In genomic region chr11:86246293-86246675, GRCh38 we compare ENCODE assay signal across 9 cellular contexts. TPM values are rescaled to one million over a fixed set of nuclear protein-coding genes. Genes with fewer than 3 reads are reported as not detected.
DNase-seq lines count a peak whose midpoint lies in the region; ATAC-seq, FAIRE-seq and TF ChIP-seq lines count a peak whose summit lies in the region.
"Had no signal": no experiment of that assay in that cellular context is flagged by ENCODE, and none has a peak within 500 bp of the region (broad histone marks: within the 10 kb centered on the region; RNA-seq: fewer than 3 reads in every experiment).

No MANE protein-coding gene starts in this region.

- H3K4me3 Mint-ChIP-seq in natural killer cell: no peak overlapping the region
- H3K4me3 Mint-ChIP-seq in activated T-helper 1 cell treated with anti-CD3 and anti-CD28 coated beads, Interleukin-12 subunit alpha, Interleukin-12 subunit beta, Interleukin-2, Interleukin-4 antibody, amounts not matched to agents 30 ng/mL and 10 ng/mL and 1 ng/mL, durations not matched to agents 14 hours and 24 hours and 36 hours: no peak overlapping the region
- H3K4me3 Mint-ChIP-seq: activated naive CD4-positive, alpha-beta T cell treated with anti-CD3 and anti-CD28 coated beads for 36 hours had no signal

- H3K36me3 ChIP-seq in HAP-1 (replicated peaks): no peaks in the 10 kb centered on the region
- peaks cover 11% of the 10 kb centered on the region for H3K36me3 ChIP-seq in WERI-Rb-1
- no peaks in the 10 kb centered on the region for H3K36me3 ChIP-seq in keratinocyte (ENCODE audit: control insufficient read depth in 2 of 2, extremely low read depth in 1 of 2, insufficient read depth in 2 of 2, low read length in 2 of 2)
- no peaks in the 10 kb centered on the region for H3K36me3 ChIP-seq in stomach smooth muscle (ENCODE audit: control insufficient read depth in 2 of 2, insufficient read depth in 2 of 2, low read length in 2 of 2)

- FAIRE-seq in keratinocyte (lab: Jason Lieb, UNC): no peak
- no peak for FAIRE-seq in H54 (lab: Jason Lieb, UNC)

- no peaks in the 10 kb centered on the region for H4K20me1 ChIP-seq in keratinocyte (ENCODE audit: control insufficient read depth, extremely low read depth, insufficient read depth, low read length)

- no peak overlapping the region for H2AFZ ChIP-seq in keratinocyte (ENCODE audit: control insufficient read depth, low read length)

- TF ChIP-seq CTCF in WERI-Rb-1 (IDR thresholded peaks at IDR 0.05; ENCODE audit: low read depth, low read length): no peak
- TF ChIP-seq CTCF in keratinocyte (optimal IDR thresholded peaks at IDR 0.05 in 1 of 3, IDR thresholded peaks at IDR 0.05 in 1 of 3, conservative IDR thresholded peaks at IDR 0.05 in 1 of 3; ENCODE audit: extremely low read depth in 1 of 3, insufficient read depth in 2 of 3, low read length in 3 of 3): no peak
- TF ChIP-seq CTCF in natural killer cell (IDR thresholded peaks at IDR 0.05): no peak

- no peak for TF ChIP-seq POLR2A in H54 (IDR thresholded peaks at IDR 0.05; ENCODE audit: low read depth, low read length)

- peaks cover 0 to 6% of the 10 kb centered on the region in 2 donors for H3K27me3 Mint-ChIP-seq in natural killer cell (ENCODE audit: low read depth in 2 of 2)
- no peaks in the 10 kb centered on the region for H3K27me3 Mint-ChIP-seq in activated T-helper 1 cell treated with anti-CD3 and anti-CD28 coated beads, Interleukin-12 subunit alpha, Interleukin-12 subunit beta, Interleukin-2, Interleukin-4 antibody, amounts not matched to agents 30 ng/mL and 10 ng/mL and 1 ng/mL, durations not matched to agents 14 hours and 24 hours and 36 hours (ENCODE audit: insufficient read depth)

- H3K9me3 ChIP-seq in HAP-1 (no peaks in the 10 kb centered on the region), WERI-Rb-1 (ENCODE audit: severe bottlenecking) (no peaks in the 10 kb centered on the region), keratinocyte (ENCODE audit: control insufficient read depth, low read depth, low read length) (no peaks in the 10 kb centered on the region), stomach smooth muscle (ENCODE audit: control insufficient read depth in 2 of 2, low read length in 2 of 2) (no peaks in the 10 kb centered on the region)

- H3K9ac ChIP-seq in keratinocyte (ENCODE audit: control insufficient read depth, extremely low read depth, insufficient read depth, low read length) (peak overlapping the region; percentile 97), stomach smooth muscle (ENCODE audit: low read length in 2 of 2) (peak overlapping the region; percentile 86 to 91)

- no peak for ATAC-seq in natural killer cell

- no peaks in the 10 kb centered on the region for H3K36me3 Mint-ChIP-seq in natural killer cell
- H3K36me3 Mint-ChIP-seq in activated T-helper 1 cell treated with anti-CD3 and anti-CD28 coated beads, Interleukin-12 subunit alpha, Interleukin-12 subunit beta, Interleukin-2, Interleukin-4 antibody, amounts not matched to agents 30 ng/mL and 10 ng/mL and 1 ng/mL, durations not matched to agents 14 hours and 24 hours and 36 hours (ENCODE audit: low read depth): peaks cover 30% of the 10 kb centered on the region

- H3K4me3 ChIP-seq in HAP-1 (peak overlapping the region; percentile 86), WERI-Rb-1 (ENCODE audit: low read depth, low read length) (peak overlapping the region; percentile 95), keratinocyte (ENCODE audit: control insufficient read depth in 2 of 3, extremely low read depth in 1 of 3, insufficient read depth in 2 of 3, low read depth in 1 of 3, low read length in 3 of 3) (peak overlapping the region; percentile 96 to 97 (median 97)), stomach smooth muscle (ENCODE audit: low read length in 2 of 2) (peak overlapping the region; percentile 97 to 99)

- peak overlapping the region; percentile 94 for H3K4me2 ChIP-seq in keratinocyte (ENCODE audit: control insufficient read depth, extremely low read depth, insufficient read depth, low read depth, low read length)

- dilution Hi-C loops in keratinocyte (cut with MboI; ENCODE audit: extremely low pct_ligation_motif_present, low sequenced_read_pairs): no loop called here

- H3K27ac Mint-ChIP-seq in natural killer cell: no peak overlapping the region
- no peak overlapping the region for H3K27ac Mint-ChIP-seq in activated T-helper 1 cell treated with anti-CD3 and anti-CD28 coated beads, Interleukin-12 subunit alpha, Interleukin-12 subunit beta, Interleukin-2, Interleukin-4 antibody, amounts not matched to agents 30 ng/mL and 10 ng/mL and 1 ng/mL, durations not matched to agents 14 hours and 24 hours and 36 hours

- H3K27ac ChIP-seq in WERI-Rb-1: peak overlapping the region; percentile 99
- H3K27ac ChIP-seq in keratinocyte (ENCODE audit: control insufficient read depth, insufficient read depth, low read length): peak overlapping the region; percentile 98
- H3K27ac ChIP-seq in stomach smooth muscle (ENCODE audit: low read length): no peak overlapping the region

- no peaks in the 10 kb centered on the region for H3K9me1 ChIP-seq in keratinocyte (ENCODE audit: control insufficient read depth, extremely low read depth, insufficient read depth, low read length)

- H3K4me1 Mint-ChIP-seq in natural killer cell: peaks cover 0 to 25% of the 10 kb centered on the region in 2 donors
- H3K4me1 Mint-ChIP-seq in activated T-helper 1 cell treated with anti-CD3 and anti-CD28 coated beads, Interleukin-12 subunit alpha, Interleukin-12 subunit beta, Interleukin-2, Interleukin-4 antibody, amounts not matched to agents 30 ng/mL and 10 ng/mL and 1 ng/mL, durations not matched to agents 14 hours and 24 hours and 36 hours (ENCODE audit: low read depth): peaks cover 43% of the 10 kb centered on the region

- intact Hi-C loops in natural killer cell (cut with micrococcal nuclease): loop anchor here (5.0 kb wide), 1 partner anchor 56 kb away; the partner anchor contains the start of gene HIKESHI
- intact Hi-C loops in activated T-helper 1 cell treated with anti-CD3 and anti-CD28 coated beads, Interleukin-12 subunit alpha, Interleukin-12 subunit beta, Interleukin-2, Interleukin-4 antibody, amounts not matched to agents 30 ng/mL and 10 ng/mL and 1 ng/mL, durations not matched to agents 14 hours and 24 hours and 36 hours (cut with micrococcal nuclease): loop anchor here (10.0 kb wide), 1 partner anchor 559 kb away; the partner anchor contains the start of gene PRSS23

- H3K27me3 ChIP-seq in HAP-1 (ENCODE audit: low read depth) (no peaks in the 10 kb centered on the region), WERI-Rb-1 (ENCODE audit: insufficient read depth, low read depth, severe bottlenecking) (no peaks in the 10 kb centered on the region), keratinocyte (ENCODE audit: control insufficient read depth, extremely low read depth, insufficient read depth, low read length) (no peaks in the 10 kb centered on the region), stomach smooth muscle (ENCODE audit: control insufficient read depth in 1 of 2, insufficient read depth in 2 of 2, low read length in 2 of 2) (no peaks in the 10 kb centered on the region)

- DNase-seq in HAP-1 (ENCODE audit: low spot score in 2 of 2): no peak
- DNase-seq in WERI-Rb-1: no peak
- no peak for DNase-seq in keratinocyte (ENCODE audit: low read depth, low spot score)
- DNase-seq in natural killer cell: no peak
- no peak for DNase-seq in activated T-helper 1 cell treated with anti-CD3 and anti-CD28 coated beads, Interleukin-12 subunit alpha, Interleukin-12 subunit beta, Interleukin-2, Interleukin-4 antibody, amounts not matched to agents 30 ng/mL and 10 ng/mL and 1 ng/mL, durations not matched to agents 14 hours and 24 hours and 36 hours (ENCODE audit: low spot score)
- no peak for DNase-seq in H54 (ENCODE audit: insufficient read length, low spot score)
- no peak for DNase-seq in activated CD8-positive, alpha-beta memory T cell treated with anti-CD3 and anti-CD28 coated beads, Interleukin-2, amount 50 U/mL, for 48 hours

- no peaks in the 10 kb centered on the region for H3K9me3 Mint-ChIP-seq in natural killer cell
- no peaks in the 10 kb centered on the region for H3K9me3 Mint-ChIP-seq in activated T-helper 1 cell treated with anti-CD3 and anti-CD28 coated beads, Interleukin-12 subunit alpha, Interleukin-12 subunit beta, Interleukin-2, Interleukin-4 antibody, amounts not matched to agents 30 ng/mL and 10 ng/mL and 1 ng/mL, durations not matched to agents 14 hours and 24 hours and 36 hours
- H3K9me3 Mint-ChIP-seq: activated naive CD4-positive, alpha-beta T cell treated with anti-CD3 and anti-CD28 coated beads for 36 hours had no signal

- in situ Hi-C loops in HAP-1 (cut with MboI; ENCODE audit: low sequenced_read_pairs): no loop called here

- H3K4me1 ChIP-seq in HAP-1: peaks cover 60% of the 10 kb centered on the region
- H3K4me1 ChIP-seq in keratinocyte (ENCODE audit: control insufficient read depth, extremely low read depth, insufficient read depth, low read length): peaks cover 25% of the 10 kb centered on the region
- peaks cover 3% of the 10 kb centered on the region for H3K4me1 ChIP-seq in stomach smooth muscle (ENCODE audit: control insufficient read depth, insufficient read depth, low read length)

- peaks cover 59% of the 10 kb centered on the region for H3K79me2 ChIP-seq in keratinocyte (ENCODE audit: control insufficient read depth, insufficient read depth, low read length)

RNA-seq across cellular contexts. Expression of gene EED, which starts 1.7 kb away (rescaled TPM):
- polyA plus RNA-seq in keratinocyte: 11.6 to 28.5 TPM (median 15.4 TPM) in 3 replicates
- polyA plus RNA-seq in keratinocyte (2011; ENCODE audit: low read depth): 21.7 TPM
- polyA plus RNA-seq in keratinocyte (2011; cell fraction: cytosol; rRNA removed): 7.4 and 12.8 TPM in 2 replicates
- 24.0 and 35.9 TPM in 2 replicates for polyA plus RNA-seq in keratinocyte (2011; cell fraction: nucleus; rRNA removed)
- 19.4 and 26.1 TPM in 2 replicates for polyA plus RNA-seq in keratinocyte (2012; ENCODE audit: low replicate concordance)
- polyA minus RNA-seq in keratinocyte: 4.3 to 20.9 TPM (median 7.2 TPM) in 3 replicates
- 5.4 TPM for polyA minus RNA-seq in keratinocyte (2011; cell fraction: cytosol; rRNA and poly(A)+ RNA removed)
- 11.5 and 22.5 TPM in 2 replicates for polyA minus RNA-seq in keratinocyte (2011; cell fraction: nucleus; rRNA and poly(A)+ RNA removed)
- total RNA-seq in natural killer cell: 10 to 100 TPM; 26.0 to 36.9 (median 34.0) TPM
- total RNA-seq in activated T-helper 1 cell treated with anti-CD3 and anti-CD28 coated beads, Interleukin-12 subunit alpha, Interleukin-12 subunit beta, Interleukin-2, Interleukin-4 antibody, amounts not matched to agents 30 ng/mL and 10 ng/mL and 1 ng/mL, durations not matched to agents 14 hours and 24 hours and 36 hours: 279 and 294 TPM in 2 replicates

RNA-seq across cellular contexts. Expression of gene HIKESHI, which starts 55.8 kb away (rescaled TPM):
- 39.9 to 89.4 TPM (median 81.6 TPM) in 3 replicates for polyA plus RNA-seq in keratinocyte
- polyA plus RNA-seq in keratinocyte (2011; ENCODE audit: low read depth): 13.5 TPM
- 46.0 and 130 TPM in 2 replicates for polyA plus RNA-seq in keratinocyte (2011; cell fraction: cytosol; rRNA removed)
- 29.7 and 32.7 TPM in 2 replicates for polyA plus RNA-seq in keratinocyte (2011; cell fraction: nucleus; rRNA removed)
- 34.2 and 49.2 TPM in 2 replicates for polyA plus RNA-seq in keratinocyte (2012; ENCODE audit: low replicate concordance)
- 36.4 to 46.8 TPM (median 42.0 TPM) in 3 replicates for polyA minus RNA-seq in keratinocyte
- polyA minus RNA-seq in keratinocyte (2011; cell fraction: cytosol; rRNA and poly(A)+ RNA removed): 31.7 TPM
- 5.5 and 7.1 TPM in 2 replicates for polyA minus RNA-seq in keratinocyte (2011; cell fraction: nucleus; rRNA and poly(A)+ RNA removed)
- total RNA-seq in natural killer cell: 10 to 100 TPM; 12.7 to 24.2 (median 18.2) TPM
- total RNA-seq in activated T-helper 1 cell treated with anti-CD3 and anti-CD28 coated beads, Interleukin-12 subunit alpha, Interleukin-12 subunit beta, Interleukin-2, Interleukin-4 antibody, amounts not matched to agents 30 ng/mL and 10 ng/mL and 1 ng/mL, durations not matched to agents 14 hours and 24 hours and 36 hours: 54.2 and 56.4 TPM in 2 replicates
